In the genomic region with DNA sequence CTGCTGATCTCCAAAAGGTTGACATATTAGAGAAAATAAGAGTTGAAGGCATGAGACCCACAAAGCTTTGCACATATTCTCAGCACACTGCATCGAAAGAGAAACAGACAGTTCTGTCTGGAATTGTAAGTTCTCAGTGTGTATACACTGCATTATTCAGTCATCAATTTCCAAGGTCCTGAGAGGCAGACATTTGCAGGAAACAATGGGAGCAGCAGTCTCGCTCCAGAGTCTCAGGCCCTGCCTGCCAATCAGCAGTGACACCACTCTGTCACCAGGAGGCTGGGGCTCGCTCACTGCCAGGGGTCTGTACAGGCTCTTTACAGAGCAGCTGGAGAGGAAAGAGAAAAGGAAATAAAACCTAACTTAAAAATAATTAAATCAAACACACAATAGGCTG, we compare ENCODE assay signal across 13 cellular contexts. TPM values are rescaled to one million over a fixed set of nuclear protein-coding genes. Genes with fewer than 3 reads are reported as not detected.
DNase-seq lines count a peak whose midpoint lies in the region; ATAC-seq and TF ChIP-seq lines count a peak whose summit lies in the region.
"Had no signal": no experiment of that assay in that cellular context is flagged by ENCODE, and none has a peak within 500 bp of the region (broad histone marks: within the 10 kb centered on the region; RNA-seq: fewer than 3 reads in every experiment).

No MANE protein-coding gene starts in this region.

- no peak overlapping the region for H3K4me2 ChIP-seq in OCI-LY7 (ENCODE audit: low read length)

- H4K20me1 ChIP-seq in OCI-LY7 (ENCODE audit: insufficient read depth, low read length), result no peaks in the 10 kb centered on the region

- no peaks in the 10 kb centered on the region for H3K9me3 Mint-ChIP-seq in immature natural killer cell
- H3K9me3 Mint-ChIP-seq in stimulated activated naive CD8-positive, alpha-beta T cell treated with anti-CD3 and anti-CD28 coated beads, Interleukin-15, amount 100 ng/mL, for 72 hours, result no peaks in the 10 kb centered on the region
- H3K9me3 Mint-ChIP-seq: activated naive CD4-positive, alpha-beta T cell treated with anti-CD3 and anti-CD28 coated beads, Interleukin-2, amount 10 ng/mL, durations not matched to agents 7 days and 5 days had no signal

- no peaks in the 10 kb centered on the region for H3K9me3 ChIP-seq in OCI-LY7 (ENCODE audit: low read length)

- peaks cover 0 to 2% (median 0%) of the 10 kb centered on the region in 3 donors for H3K27me3 Mint-ChIP-seq in immature natural killer cell (ENCODE audit: low read depth in 3 of 3)
- no peaks in the 10 kb centered on the region for H3K27me3 Mint-ChIP-seq in stimulated activated naive CD8-positive, alpha-beta T cell treated with anti-CD3 and anti-CD28 coated beads, Interleukin-15, amount 100 ng/mL, for 72 hours

- DNase-seq in NCI-H510A treated with DMSO at 0.1 percent for 48 hours (lab: John Stamatoyannopoulos, UW) (peak; percentile 6), NCI-H510A (lab: John Stamatoyannopoulos, UW) (no peak), OCI-LY7 (ENCODE audit: low spot score) (no peak), immature natural killer cell (no peak), substantia nigra (lab: John Stamatoyannopoulos, UW) (peak in 38 of 49 donors; percentile 3 to 68 (median 22))
- no peak for DNase-seq in stimulated activated naive CD8-positive, alpha-beta T cell treated with anti-CD3 and anti-CD28 coated beads, Interleukin-15, amount 100 ng/mL, for 72 hours
- DNase-seq in effector CD8-positive, alpha-beta T cell (lab: John Stamatoyannopoulos, UW), result no peak
- DNase-seq: ACHN; activated CD4-positive, alpha-beta T cell treated with anti-CD3 and anti-CD28 coated beads for 1 hour; activated naive CD4-positive, alpha-beta T cell treated with anti-CD3 and anti-CD28 coated beads, Interleukin-2, amount 10 ng/mL, durations not matched to agents 7 days and 5 days; KG1 had no signal

- H2AFZ ChIP-seq in OCI-LY7 (ENCODE audit: low read length), result no peak overlapping the region

- H3K36me3 Mint-ChIP-seq in immature natural killer cell, result peaks cover 0 to 9% (median 3%) of the 10 kb centered on the region in 3 donors
- H3K36me3 Mint-ChIP-seq: activated naive CD4-positive, alpha-beta T cell treated with anti-CD3 and anti-CD28 coated beads, Interleukin-2, amount 10 ng/mL, durations not matched to agents 7 days and 5 days had no signal

- 0 out of 2 replicates have a peak, but pooled peaks cover 6% of the 10 kb centered on the region for H3K79me2 ChIP-seq in OCI-LY7 (ENCODE audit: insufficient read depth, low read depth, low read length)

- H3K4me3 Mint-ChIP-seq in immature natural killer cell, result no peak overlapping the region
- no peak overlapping the region for H3K4me3 Mint-ChIP-seq in stimulated activated naive CD8-positive, alpha-beta T cell treated with anti-CD3 and anti-CD28 coated beads, Interleukin-15, amount 100 ng/mL, for 72 hours
- H3K4me3 Mint-ChIP-seq: activated naive CD4-positive, alpha-beta T cell treated with anti-CD3 and anti-CD28 coated beads, Interleukin-2, amount 10 ng/mL, durations not matched to agents 7 days and 5 days had no signal

- H3K4me1 Mint-ChIP-seq in immature natural killer cell, result peaks cover 54 to 83% of the 10 kb centered on the region in 2 donors
- peaks cover 42% of the 10 kb centered on the region for H3K4me1 Mint-ChIP-seq in stimulated activated naive CD8-positive, alpha-beta T cell treated with anti-CD3 and anti-CD28 coated beads, Interleukin-15, amount 100 ng/mL, for 72 hours
- H3K4me1 Mint-ChIP-seq: activated naive CD4-positive, alpha-beta T cell treated with anti-CD3 and anti-CD28 coated beads, Interleukin-2, amount 10 ng/mL, durations not matched to agents 7 days and 5 days had no signal

- H3K27ac ChIP-seq in OCI-LY7 (ENCODE audit: low read depth, low read length, poor library complexity, severe bottlenecking) (no peak overlapping the region), substantia nigra (ENCODE audit: low read depth, low read length, poor library complexity, severe bottlenecking) (peak overlapping the region; percentile 10)

- ATAC-seq in stimulated activated naive CD8-positive, alpha-beta T cell treated with anti-CD3 and anti-CD28 coated beads, Interleukin-15, amount 100 ng/mL, for 72 hours, result no peak
- ATAC-seq in HG02798 (IDR thresholded peaks at IDR 0.05; ENCODE audit: poor library complexity, unreplicated experiment), result no peak
- ATAC-seq: Panc1 had no signal

- BruUV-seq in OCI-LY7 (replicated peaks; lab: Mats Ljungman, UMichigan), result no TSS peak

- no peak overlapping the region for H3K4me3 ChIP-seq in OCI-LY7 (ENCODE audit: low read depth, low read length, poor library complexity, severe bottlenecking)

- CTCF ChIA-PET in OCI-LY7 (lab: Charles Lee; ENCODE audit: unreplicated experiment), result interaction anchor here (0.6 kb wide), 1 partner anchor 39 kb away, joined by 3 read pairs; no protein-coding TSS in a partner anchor

- intact Hi-C loops in OCI-LY7 (cut with micrococcal nuclease; ENCODE audit: unreplicated experiment), result loop anchor here (5.0 kb wide), 1 partner anchor 128 kb away; no protein-coding TSS in a partner anchor

- peak; percentile 63 for TF ChIP-seq CTCF in OCI-LY7 (conservative IDR thresholded peaks at IDR 0.05; ENCODE audit: low read length)

- H3K36me3 ChIP-seq in OCI-LY7 (ENCODE audit: insufficient read depth, low read length), result peaks cover 10% of the 10 kb centered on the region

- no peaks in the 10 kb centered on the region for H3K9me2 ChIP-seq in OCI-LY7 (ENCODE audit: insufficient read depth, low read length)

- peaks cover 14% of the 10 kb centered on the region for H3K4me1 ChIP-seq in OCI-LY7 (ENCODE audit: insufficient read depth, low read length, poor library complexity, severe bottlenecking)

- POLR2A ChIA-PET in OCI-LY7 (lab: Charles Lee), result interaction anchor here (0.7 kb wide), 1 partner anchor 34 kb away, joined by 3 read pairs; no protein-coding TSS in a partner anchor

- peak overlapping the region in 4 of 6 donors; percentile 19 to 56 (median 54) for H3K27ac Mint-ChIP-seq in immature natural killer cell
- H3K27ac Mint-ChIP-seq in stimulated activated naive CD8-positive, alpha-beta T cell treated with anti-CD3 and anti-CD28 coated beads, Interleukin-15, amount 100 ng/mL, for 72 hours, result no peak overlapping the region
- H3K27ac Mint-ChIP-seq: activated naive CD4-positive, alpha-beta T cell treated with anti-CD3 and anti-CD28 coated beads, Interleukin-2, amount 10 ng/mL, durations not matched to agents 7 days and 5 days had no signal

RNA-seq across cellular contexts. Expression of a gene that starts 36.3 kb away (rescaled TPM):
- 4.6 and 6.3 TPM in 2 replicates for total RNA-seq in OCI-LY7 (2014; rRNA removed; shearing (Covaris generic))
- 25.0 and 33.9 TPM in 2 replicates for total RNA-seq in OCI-LY7 (2022)
- polyA plus RNA-seq in immature natural killer cell, result 10 to 100 TPM; 17.7 to 40.2 (median 25.9) TPM

Comparison
In these comparisons a context has a peak if more than half of its experiments do, and no peak if none do; other contexts are left out.
1. DNase-seq: peak in NCI-H510A treated with DMSO at 0.1 percent for 48 hours (single experiment) and substantia nigra (38 of 49); none in NCI-H510A (single experiment), OCI-LY7 (single experiment), immature natural killer cell (0 of 3), stimulated activated naive CD8-positive, alpha-beta T cell treated with anti-CD3 and anti-CD28 coated beads, Interleukin-15, amount 100 ng/mL, for 72 hours (0 of 2) and effector CD8-positive, alpha-beta T cell (single experiment).
2. H3K27ac Mint-ChIP-seq: peak in immature natural killer cell (4 of 6); none in stimulated activated naive CD8-positive, alpha-beta T cell treated with anti-CD3 and anti-CD28 coated beads, Interleukin-15, amount 100 ng/mL, for 72 hours (0 of 2).